Comparison of ENCODE assay signal across 1 cellular context in the genomic region with DNA sequence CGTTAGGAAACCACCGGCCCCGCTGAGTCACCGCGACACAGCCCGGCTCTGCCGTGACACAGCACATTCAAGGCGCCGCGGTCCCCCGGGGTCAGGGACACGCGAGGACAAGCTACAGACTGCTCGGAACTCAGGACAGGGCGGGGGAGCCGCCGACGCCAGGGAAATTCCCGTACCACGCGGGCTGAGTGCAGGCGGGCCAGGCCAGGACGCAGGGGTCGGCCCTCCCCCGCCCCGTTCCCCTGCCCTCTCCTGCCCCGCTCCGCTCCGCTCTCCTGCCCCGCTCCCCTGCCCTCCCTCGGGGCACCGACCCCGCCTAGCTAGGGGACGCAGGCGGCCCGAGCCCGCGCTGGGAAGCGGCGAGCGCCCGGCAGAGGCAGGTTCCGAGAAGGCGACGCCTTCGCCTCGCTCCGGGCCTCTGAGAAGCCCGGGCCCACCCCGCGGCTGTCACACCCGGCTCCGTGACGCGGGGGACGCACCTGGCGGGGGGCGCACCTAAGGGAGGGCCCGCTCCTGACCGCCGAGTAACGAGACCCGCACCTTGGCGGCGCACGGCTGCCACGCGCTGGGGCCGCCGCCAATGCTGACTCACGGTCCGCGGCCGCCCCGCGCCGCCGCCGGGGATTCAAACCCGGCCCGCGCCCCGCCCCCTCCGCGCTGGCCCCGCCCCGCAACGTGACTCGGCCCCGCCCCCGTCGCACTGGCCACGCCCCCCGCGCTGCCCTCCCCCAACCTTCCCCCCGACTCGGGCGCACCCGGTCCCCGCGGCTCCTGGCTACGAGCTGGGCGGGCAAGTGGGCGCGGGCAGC.
A peak's percentile ranks its signal among the peaks of the same experiment; 100 is the strongest.
TF ChIP-seq lines count a peak whose summit lies in the region.

No MANE protein-coding gene starts in this region.

TF ChIP-seq in GM12878, 131 proteins besides CTCF, POLR2A, EP300 and RAD21 (continued from another document):
- TF ChIP-seq, protein P1, sequence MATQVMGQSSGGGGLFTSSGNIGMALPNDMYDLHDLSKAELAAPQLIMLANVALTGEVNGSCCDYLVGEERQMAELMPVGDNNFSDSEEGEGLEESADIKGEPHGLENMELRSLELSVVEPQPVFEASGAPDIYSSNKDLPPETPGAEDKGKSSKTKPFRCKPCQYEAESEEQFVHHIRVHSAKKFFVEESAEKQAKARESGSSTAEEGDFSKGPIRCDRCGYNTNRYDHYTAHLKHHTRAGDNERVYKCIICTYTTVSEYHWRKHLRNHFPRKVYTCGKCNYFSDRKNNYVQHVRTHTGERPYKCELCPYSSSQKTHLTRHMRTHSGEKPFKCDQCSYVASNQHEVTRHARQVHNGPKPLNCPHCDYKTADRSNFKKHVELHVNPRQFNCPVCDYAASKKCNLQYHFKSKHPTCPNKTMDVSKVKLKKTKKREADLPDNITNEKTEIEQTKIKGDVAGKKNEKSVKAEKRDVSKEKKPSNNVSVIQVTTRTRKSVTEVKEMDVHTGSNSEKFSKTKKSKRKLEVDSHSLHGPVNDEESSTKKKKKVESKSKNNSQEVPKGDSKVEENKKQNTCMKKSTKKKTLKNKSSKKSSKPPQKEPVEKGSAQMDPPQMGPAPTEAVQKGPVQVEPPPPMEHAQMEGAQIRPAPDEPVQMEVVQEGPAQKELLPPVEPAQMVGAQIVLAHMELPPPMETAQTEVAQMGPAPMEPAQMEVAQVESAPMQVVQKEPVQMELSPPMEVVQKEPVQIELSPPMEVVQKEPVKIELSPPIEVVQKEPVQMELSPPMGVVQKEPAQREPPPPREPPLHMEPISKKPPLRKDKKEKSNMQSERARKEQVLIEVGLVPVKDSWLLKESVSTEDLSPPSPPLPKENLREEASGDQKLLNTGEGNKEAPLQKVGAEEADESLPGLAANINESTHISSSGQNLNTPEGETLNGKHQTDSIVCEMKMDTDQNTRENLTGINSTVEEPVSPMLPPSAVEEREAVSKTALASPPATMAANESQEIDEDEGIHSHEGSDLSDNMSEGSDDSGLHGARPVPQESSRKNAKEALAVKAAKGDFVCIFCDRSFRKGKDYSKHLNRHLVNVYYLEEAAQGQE (IDR thresholded peaks at IDR 0.05; ENCODE audit: low read depth, low read length): no peak
- no peak for TF ChIP-seq SMAD5 (IDR thresholded peaks at IDR 0.05; ENCODE audit: low read depth)
- no peak for TF ChIP-seq YY1 (IDR thresholded peaks at IDR 0.05; ENCODE audit: low read depth, low read length)
- TF ChIP-seq, protein P2, sequence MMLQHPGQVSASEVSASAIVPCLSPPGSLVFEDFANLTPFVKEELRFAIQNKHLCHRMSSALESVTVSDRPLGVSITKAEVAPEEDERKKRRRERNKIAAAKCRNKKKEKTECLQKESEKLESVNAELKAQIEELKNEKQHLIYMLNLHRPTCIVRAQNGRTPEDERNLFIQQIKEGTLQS (IDR thresholded peaks at IDR 0.05; ENCODE audit: borderline replicate concordance, extremely low read depth, low read depth, low read length): no peak
- TF ChIP-seq NFYA (IDR thresholded peaks at IDR 0.05; ENCODE audit: borderline replicate concordance, low read depth, low read length): no peak
- TF ChIP-seq, protein P3, sequence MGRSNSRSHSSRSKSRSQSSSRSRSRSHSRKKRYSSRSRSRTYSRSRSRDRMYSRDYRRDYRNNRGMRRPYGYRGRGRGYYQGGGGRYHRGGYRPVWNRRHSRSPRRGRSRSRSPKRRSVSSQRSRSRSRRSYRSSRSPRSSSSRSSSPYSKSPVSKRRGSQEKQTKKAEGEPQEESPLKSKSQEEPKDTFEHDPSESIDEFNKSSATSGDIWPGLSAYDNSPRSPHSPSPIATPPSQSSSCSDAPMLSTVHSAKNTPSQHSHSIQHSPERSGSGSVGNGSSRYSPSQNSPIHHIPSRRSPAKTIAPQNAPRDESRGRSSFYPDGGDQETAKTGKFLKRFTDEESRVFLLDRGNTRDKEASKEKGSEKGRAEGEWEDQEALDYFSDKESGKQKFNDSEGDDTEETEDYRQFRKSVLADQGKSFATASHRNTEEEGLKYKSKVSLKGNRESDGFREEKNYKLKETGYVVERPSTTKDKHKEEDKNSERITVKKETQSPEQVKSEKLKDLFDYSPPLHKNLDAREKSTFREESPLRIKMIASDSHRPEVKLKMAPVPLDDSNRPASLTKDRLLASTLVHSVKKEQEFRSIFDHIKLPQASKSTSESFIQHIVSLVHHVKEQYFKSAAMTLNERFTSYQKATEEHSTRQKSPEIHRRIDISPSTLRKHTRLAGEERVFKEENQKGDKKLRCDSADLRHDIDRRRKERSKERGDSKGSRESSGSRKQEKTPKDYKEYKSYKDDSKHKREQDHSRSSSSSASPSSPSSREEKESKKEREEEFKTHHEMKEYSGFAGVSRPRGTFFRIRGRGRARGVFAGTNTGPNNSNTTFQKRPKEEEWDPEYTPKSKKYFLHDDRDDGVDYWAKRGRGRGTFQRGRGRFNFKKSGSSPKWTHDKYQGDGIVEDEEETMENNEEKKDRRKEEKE (IDR thresholded peaks at IDR 0.05): no peak
- no peak for TF ChIP-seq ASH2L (IDR thresholded peaks at IDR 0.05; ENCODE audit: borderline replicate concordance, low read depth)
- TF ChIP-seq RCOR1 (conservative IDR thresholded peaks at IDR 0.05; ENCODE audit: low read depth, low read length): no peak
- TF ChIP-seq CHD2 (IDR thresholded peaks at IDR 0.05; ENCODE audit: borderline replicate concordance, low read depth, low read length): no peak
- TF ChIP-seq, protein P4, sequence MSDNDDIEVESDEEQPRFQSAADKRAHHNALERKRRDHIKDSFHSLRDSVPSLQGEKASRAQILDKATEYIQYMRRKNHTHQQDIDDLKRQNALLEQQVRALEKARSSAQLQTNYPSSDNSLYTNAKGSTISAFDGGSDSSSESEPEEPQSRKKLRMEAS (IDR thresholded peaks at IDR 0.05; ENCODE audit: low read depth, low read length): no peak; the same call in 1 of the 2 replicates
- no peak for TF ChIP-seq FOS (IDR thresholded peaks at IDR 0.05; ENCODE audit: borderline replicate concordance, extremely low read depth, insufficient read length)
- TF ChIP-seq HCFC1 (IDR thresholded peaks at IDR 0.05; ENCODE audit: low read length): no peak
- no peak for TF ChIP-seq SRF (IDR thresholded peaks at IDR 0.05; ENCODE audit: low read depth in 2 of 2, low read length in 2 of 2)
- no peak for TF ChIP-seq STAT1 (conservative IDR thresholded peaks at IDR 0.05)
- TF ChIP-seq NR2F1 (conservative IDR thresholded peaks at IDR 0.05): peak; percentile 66; the same call in 1 of the 2 replicates
